ENCODE assay signal across 27 cellular contexts in the genomic region with DNA sequence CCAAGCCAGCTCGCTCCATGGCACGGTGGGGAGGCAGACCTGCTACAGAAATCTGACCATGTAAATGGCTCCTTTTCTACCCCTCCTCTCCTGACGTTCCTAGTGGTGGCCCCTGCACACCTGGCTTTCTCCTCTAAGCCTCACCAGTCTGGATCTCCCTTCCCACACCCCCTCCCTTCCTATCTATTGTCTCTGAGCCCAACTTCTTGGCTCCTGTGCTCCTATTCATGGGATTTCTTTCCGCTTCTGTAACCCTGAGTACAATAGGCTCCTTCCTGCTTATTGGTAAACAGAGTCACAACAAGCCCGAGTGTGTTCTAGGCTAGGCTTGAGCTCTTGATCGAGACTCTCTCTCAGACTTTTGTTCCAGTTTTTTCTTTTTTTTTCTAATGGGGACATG. TPM values are rescaled to one million over a fixed set of nuclear protein-coding genes. Genes with fewer than 3 reads are reported as not detected.
A peak's percentile ranks its signal among the peaks of the same experiment; 100 is the strongest.
DNase-seq lines count a peak whose midpoint lies in the region; ATAC-seq and TF ChIP-seq lines count a peak whose summit lies in the region.
"Had no signal": no experiment of that assay in that cellular context is flagged by ENCODE, and none has a peak within 500 bp of the region (broad histone marks: within the 10 kb centered on the region; RNA-seq: fewer than 3 reads in every experiment).

No MANE protein-coding gene starts in this region.

- intact Hi-C loops in PC-9 (cut with micrococcal nuclease; ENCODE audit: unreplicated experiment), result loop anchor here (5.0 kb wide), 2 partner anchors 46 to 181 kb away; no protein-coding TSS in a partner anchor

- H3K27ac ChIP-seq in PC-9 (peak overlapping the region; percentile 97), smooth muscle cell (ENCODE audit: low read depth) (peak overlapping the region; percentile 99)
- H3K27ac ChIP-seq: 22Rv1 had no signal

- H3K9me3 ChIP-seq in PC-9 (ENCODE audit: insufficient read depth, low read depth) (no peaks in the 10 kb centered on the region), smooth muscle cell (replicated peaks; ENCODE audit: low read depth) (no peaks in the 10 kb centered on the region)
- H3K9me3 ChIP-seq: BLaER1 treated with 17β-estradiol and CSF1 and Interleukin-3, amounts not matched to agents 10 nM and 100 nM; stomach had no signal

- peak; percentile 28 for ATAC-seq in left lobe of liver
- ATAC-seq in GM21786 (IDR thresholded peaks at IDR 0.05; ENCODE audit: unreplicated experiment), result no peak
- ATAC-seq: effector memory CD8-positive, alpha-beta T cell; GM12878 had no signal

- H3K27me3 ChIP-seq in PC-9 (ENCODE audit: insufficient read depth, low read depth) (no peaks in the 10 kb centered on the region), smooth muscle cell (ENCODE audit: low read depth) (no peaks in the 10 kb centered on the region)
- H3K27me3 ChIP-seq: BLaER1 treated with 17β-estradiol and CSF1 and Interleukin-3, amounts not matched to agents 10 nM and 100 nM; stomach had no signal

- POLR2A ChIA-PET in PC-9 (lab: Charles Lee; ENCODE audit: unreplicated experiment), result interaction anchor here (0.7 kb wide), 1 partner anchor 985 kb away, joined by 5 read pairs; no protein-coding TSS in a partner anchor

- DNase-seq in NCI-H2107 treated with DMSO at 0.1 percent for 48 hours (lab: John Stamatoyannopoulos, UW; ENCODE audit: unreplicated experiment) (peak; percentile 71), NCI-H2107 (lab: John Stamatoyannopoulos, UW) (no peak), PC-9 (no peak), left lobe of liver (ENCODE audit: low spot score) (no peak), smooth muscle cell (lab: John Stamatoyannopoulos, UW; ENCODE audit: unreplicated experiment) (no peak), NCI-H1092 (lab: John Stamatoyannopoulos, UW) (no peak), NCI-H2081 (lab: John Stamatoyannopoulos, UW) (no peak)
- DNase-seq: activated gamma-delta T cell treated with Interleukin-2 at 50 U/mL for 16 hours; DMS153; effector memory CD8-positive, alpha-beta T cell; GF-D8; KG1; NCI-H1048; NCI-H2029 treated with DMSO at 0.1 percent for 48 hours; NCI-H524 treated with DMSO at 0.1 percent for 48 hours; OCI-M1; stimulated activated CD4-positive, alpha-beta T cell treated with anti-CD3 and anti-CD28 coated beads, Interleukin-1b, Interleukin-23, amount 100 ng/mL, for 48 hours; stomach; T1000 had no signal

- H2AFZ ChIP-seq in PC-9 (no peak overlapping the region), smooth muscle cell (ENCODE audit: low read depth) (peak overlapping the region; percentile 57)

- H3K4me2 ChIP-seq in PC-9 (peak overlapping the region; percentile 86), smooth muscle cell (no peak overlapping the region)

- H3K4me1 ChIP-seq in PC-9 (replicated peaks; ENCODE audit: insufficient read depth), result peaks cover 68% of the 10 kb centered on the region
- peaks cover 47% of the 10 kb centered on the region for H3K4me1 ChIP-seq in smooth muscle cell (ENCODE audit: low read depth)

- H3K4me3 ChIP-seq in PC-9, result no peak overlapping the region
- H3K4me3 ChIP-seq in smooth muscle cell, result no peak overlapping the region
- H3K4me3 ChIP-seq: BLaER1 treated with 17β-estradiol and CSF1 and Interleukin-3, amounts not matched to agents 10 nM and 100 nM; GM12878; stomach had no signal

- H3K36me3 ChIP-seq in PC-9 (ENCODE audit: low read depth) (no peaks in the 10 kb centered on the region), smooth muscle cell (ENCODE audit: low read depth) (no peaks in the 10 kb centered on the region)
- H3K36me3 ChIP-seq: BLaER1 treated with 17β-estradiol and CSF1 and Interleukin-3, amounts not matched to agents 10 nM and 100 nM; stomach had no signal

- no peaks in the 10 kb centered on the region for H3K9me2 ChIP-seq in PC-9 (ENCODE audit: insufficient read depth)

- no TSS peak for BruUV-seq in PC-9 (replicated peaks; lab: Mats Ljungman, UMichigan)

- H3F3A ChIP-seq in PC-9 (ENCODE audit: insufficient read depth, low read depth) (peaks cover 44% of the 10 kb centered on the region), smooth muscle cell (ENCODE audit: low read depth) (peaks cover 17% of the 10 kb centered on the region)

- H3K9ac ChIP-seq in smooth muscle cell (ENCODE audit: low read depth), result peak overlapping the region; percentile 91

- TF ChIP-seq CTCF in PC-9 (conservative IDR thresholded peaks at IDR 0.05), result no peak
- no peak for TF ChIP-seq CTCF in smooth muscle cell (IDR thresholded peaks at IDR 0.05; ENCODE audit: borderline replicate concordance, insufficient read depth, poor library complexity, severe bottlenecking)

- CTCF ChIA-PET in PC-9 (lab: Charles Lee), result interaction anchor here (0.6 kb wide), 1 partner anchor 58 kb away, joined by 3 read pairs; no protein-coding TSS in a partner anchor

- 94% methylated on average over 6 of the region's 6 CpGs for WGBS in smooth muscle cell (ENCODE audit: low lambda C conversion rate)

- H4K20me1 ChIP-seq in PC-9 (ENCODE audit: insufficient read depth) (no peaks in the 10 kb centered on the region), smooth muscle cell (ENCODE audit: low read depth) (no peaks in the 10 kb centered on the region)

- H3K79me2 ChIP-seq in PC-9 (ENCODE audit: low read depth), result no peaks in the 10 kb centered on the region
- no peaks in the 10 kb centered on the region for H3K79me2 ChIP-seq in smooth muscle cell (ENCODE audit: low read depth)

RNA-seq across cellular contexts. Expression of a gene that starts 17.6 kb away (rescaled TPM):
- total RNA-seq in PC-9 (2021) (not detected in 2 replicates), left lobe of liver (not detected), smooth muscle cell (not detected in 2 replicates)
- 0.46 TPM in 1 of 2 replicates, not detected in the other for polyA plus RNA-seq in smooth muscle cell
- total RNA-seq: aorta, chondrocyte, GM12878, mucosa of gallbladder, osteoblast, stomach had no signal
- polyA plus RNA-seq: GM12878, stomach had no signal

RNA-seq across cellular contexts. Expression of a gene that starts 35.9 kb away (rescaled TPM):
- total RNA-seq in PC-9 (2021), result not detected in 2 replicates
- total RNA-seq in left lobe of liver, result 6.4 TPM
- 0.04 and 0.31 TPM in 2 replicates for total RNA-seq in smooth muscle cell
- polyA plus RNA-seq in smooth muscle cell, result 1.6 and 2.1 TPM in 2 replicates
